In the genomic region with DNA sequence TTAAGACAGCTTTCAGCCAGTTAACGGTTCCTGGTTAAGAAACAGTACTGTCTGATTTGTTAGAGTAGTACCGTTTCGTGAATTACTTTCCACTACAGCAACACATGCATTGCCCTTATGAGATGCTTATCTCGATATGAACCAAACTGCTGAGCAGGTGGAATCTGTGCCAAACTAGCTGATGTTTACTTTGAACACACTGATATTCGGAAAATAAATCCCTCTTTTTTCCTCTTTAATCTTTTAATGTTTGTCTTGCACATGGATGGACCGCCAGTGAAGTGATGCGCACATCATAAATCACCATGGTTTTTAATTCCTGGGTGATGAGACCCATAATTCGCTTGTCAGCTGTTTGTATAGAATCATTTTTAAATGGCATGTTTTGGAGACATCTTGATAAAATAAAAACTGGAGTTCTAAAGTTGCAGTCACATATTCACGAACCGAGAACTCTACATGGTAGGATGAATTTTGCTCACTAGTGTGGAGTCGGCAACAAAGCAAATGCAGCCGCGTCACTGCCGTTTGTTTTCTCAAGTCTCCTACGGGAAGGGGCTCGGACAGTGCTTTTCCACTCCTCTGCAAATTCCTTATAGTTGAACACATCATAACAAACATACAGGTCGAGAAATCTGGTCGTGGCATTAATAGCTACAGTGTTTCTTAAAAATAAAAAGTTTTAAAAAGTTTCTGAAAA, we compare ENCODE assay signal across 9 cellular contexts. TPM values are rescaled to one million over a fixed set of nuclear protein-coding genes. Genes with fewer than 3 reads are reported as not detected.
A peak's percentile ranks its signal among the peaks of the same experiment; 100 is the strongest.
DNase-seq lines count a peak whose midpoint lies in the region; ATAC-seq and TF ChIP-seq lines count a peak whose summit lies in the region.
"Had no signal": no experiment of that assay in that cellular context is flagged by ENCODE, and none has a peak within 500 bp of the region (broad histone marks: within the 10 kb centered on the region; RNA-seq: fewer than 3 reads in every experiment).

No MANE protein-coding gene starts in this region.

- H3K4me1 ChIP-seq in parathyroid adenoma: no peaks in the 10 kb centered on the region
- peaks cover 0 to 27% (median 7%) of the 10 kb centered on the region in 4 donors for H3K4me1 ChIP-seq in tibial nerve

- DNase-seq in NOMO-1 treated with DMSO at 0.1 percent for 48 hours (lab: John Stamatoyannopoulos, UW; ENCODE audit: unreplicated experiment) (peak; percentile 19), NOMO-1 treated with dmso at 0.1 percent for 144 hours (lab: John Stamatoyannopoulos, UW; ENCODE audit: unreplicated experiment) (no peak), NCI-H69 (lab: John Stamatoyannopoulos, UW) (peak; percentile 10), chondrocyte (ENCODE audit: low spot score) (no peak), tibial nerve (ENCODE audit: low spot score in 2 of 2) (no peak), SKM-1 treated with dmso at 0.1 percent for 144 hours (lab: John Stamatoyannopoulos, UW; ENCODE audit: unreplicated experiment) (no peak)
- DNase-seq: stimulated activated CD4-positive, alpha-beta T cell treated with anti-CD3 and anti-CD28 coated beads, Interleukin-4, amount 100 ng/mL, for 1 hour had no signal

- peak in 1 of 2 donors; percentile 28 for TF ChIP-seq EP300 in tibial nerve (IDR thresholded peaks at IDR 0.05)

- H3K4me1 Mint-ChIP-seq in chondrocyte (ENCODE audit: low read depth): peaks cover 10% of the 10 kb centered on the region

- peaks cover 27% of the 10 kb centered on the region for H3K27me3 Mint-ChIP-seq in chondrocyte (ENCODE audit: low read depth)

- peak overlapping the region; percentile 80 for H3K4me3 Mint-ChIP-seq in chondrocyte (ENCODE audit: unreplicated experiment)

- no peak for TF ChIP-seq POLR2A in tibial nerve (IDR thresholded peaks at IDR 0.05)

- H3K4me3 ChIP-seq in parathyroid adenoma (ENCODE audit: low read depth, low read length) (peak overlapping the region; percentile 51), tibial nerve (no peak overlapping the region)

- no peaks in the 10 kb centered on the region for H3K79me2 ChIP-seq in parathyroid adenoma

- H3K36me3 Mint-ChIP-seq in chondrocyte (ENCODE audit: low read depth): no peaks in the 10 kb centered on the region

- no peaks in the 10 kb centered on the region for H3K9me3 Mint-ChIP-seq in chondrocyte (ENCODE audit: low read depth)

- H3K27ac ChIP-seq in parathyroid adenoma (no peak overlapping the region), tibial nerve (no peak overlapping the region)

- H3K27me3 ChIP-seq in parathyroid adenoma (ENCODE audit: control insufficient read depth, insufficient read depth, low read length): no peaks in the 10 kb centered on the region
- H3K27me3 ChIP-seq in tibial nerve: peaks cover 4 to 86% of the 10 kb centered on the region in 2 donors

- peak overlapping the region; percentile 75 for H3K4me2 ChIP-seq in parathyroid adenoma (ENCODE audit: low read length)

- no peak for ATAC-seq in GM19023 (IDR thresholded peaks at IDR 0.05; ENCODE audit: unreplicated experiment)

- H3K9me3 ChIP-seq in parathyroid adenoma (ENCODE audit: control insufficient read depth, low read length) (no peaks in the 10 kb centered on the region), tibial nerve (no peaks in the 10 kb centered on the region)

- H3K36me3 ChIP-seq in parathyroid adenoma (ENCODE audit: control insufficient read depth, insufficient read depth, low read length) (no peaks in the 10 kb centered on the region), tibial nerve (no peaks in the 10 kb centered on the region)

- TF ChIP-seq CTCF in chondrocyte (IDR thresholded peaks at IDR 0.05) (no peak), parathyroid adenoma (IDR thresholded peaks at IDR 0.05) (no peak), tibial nerve (IDR thresholded peaks at IDR 0.05) (no peak)

- no peak overlapping the region for H3K27ac Mint-ChIP-seq in chondrocyte (ENCODE audit: unreplicated experiment)

- 24 to 27% methylated on average over 18 of the region's 18 CpGs for WGBS in tibial nerve, 2 donors

- H2AFZ ChIP-seq in parathyroid adenoma: no peak overlapping the region

- no peak overlapping the region for H3K9ac ChIP-seq in parathyroid adenoma

RNA-seq across cellular contexts. Expression of a gene that starts 1.1 kb away (rescaled TPM):
- total RNA-seq in chondrocyte (0.17 to 0.37 TPM (median 0.33 TPM) in 3 replicates), tibial nerve (under 1 TPM in 1 of 4 donors, not detected in 3; under 0.01 TPM)

RNA-seq across cellular contexts. Expression of a gene that starts 32.9 kb away (rescaled TPM):
- total RNA-seq in chondrocyte: not detected in 3 replicates
- total RNA-seq in tibial nerve: 1 to 10 TPM in 2 of 4 donors, under 1 TPM in 2; 0.20 to 3.3 (median 1.3) TPM

Comparison
In these comparisons a context has a peak if more than half of its experiments do, and no peak if none do; other contexts are left out.
1. DNase-seq: peak in NOMO-1 treated with DMSO at 0.1 percent for 48 hours (single experiment) and NCI-H69 (single experiment); none in NOMO-1 treated with dmso at 0.1 percent for 144 hours (single experiment), chondrocyte (single experiment), tibial nerve (0 of 2) and SKM-1 treated with dmso at 0.1 percent for 144 hours (single experiment).